ENCODE assay signal across 29 cellular contexts in genomic region chr5:86666981-86667380, GRCh38.
"Had no signal": no experiment of that assay in that cellular context is flagged by ENCODE, and none has a peak within 500 bp of the region (broad histone marks: within the 10 kb centered on the region; RNA-seq: fewer than 3 reads in every experiment).

No MANE protein-coding gene starts in this region.

- H3K4me1 Mint-ChIP-seq: activated CD4-positive, alpha-beta T cell treated with anti-CD3 and anti-CD28 coated beads, Interleukin-2, amount 10 ng/mL, durations not matched to agents 24 days and 14 days had no signal

- H3K36me3 Mint-ChIP-seq: activated CD4-positive, alpha-beta memory T cell treated with anti-CD3 and anti-CD28 coated beads for 36 hours; activated naive CD8-positive, alpha-beta T cell treated with anti-CD3 and anti-CD28 coated beads for 36 hours had no signal

- H3K27me3 ChIP-seq: adrenal gland, body of pancreas, colonic mucosa, esophagus squamous epithelium, heart right ventricle, left lung, tibial nerve had no signal

- H3K4me3 ChIP-seq: adrenal gland, body of pancreas, colonic mucosa, esophagus squamous epithelium, heart right ventricle, left lung, lower lobe of right lung, mucosa of descending colon, tibial nerve had no signal

- ATAC-seq: activated CD4-positive, CD25-positive, alpha-beta regulatory T cell treated with anti-CD3 and anti-CD28 coated beads, Interleukin-2, amount 50 U/mL, for 24 hours; body of pancreas; heart right ventricle; left lung; lower lobe of right lung; mucosa of descending colon; natural killer cell treated with Interleukin-12 subunit alpha and Interleukin-12 subunit beta and Interleukin-15 and Interleukin-18, amount 100 ng/mL, for 72 hours; right cardiac atrium had no signal

- H3K36me3 ChIP-seq: adrenal gland, colonic mucosa, esophagus squamous epithelium, heart right ventricle, left lung, lower lobe of right lung, tibial nerve had no signal

- H3K4me1 ChIP-seq: adrenal gland, body of pancreas, colonic mucosa, esophagus squamous epithelium, heart right ventricle, left lung, lower lobe of right lung, tibial nerve had no signal

- H3K27ac Mint-ChIP-seq: activated CD4-positive, alpha-beta memory T cell treated with anti-CD3 and anti-CD28 coated beads for 36 hours; activated CD4-positive, alpha-beta T cell treated with anti-CD3 and anti-CD28 coated beads, Interleukin-2, amount 10 ng/mL, durations not matched to agents 24 days and 14 days; activated naive CD4-positive, alpha-beta T cell treated with anti-CD3 and anti-CD28 coated beads for 36 hours; activated naive CD8-positive, alpha-beta T cell treated with anti-CD3 and anti-CD28 coated beads for 36 hours; activated T-helper 1 cell treated with anti-CD3 and anti-CD28 coated beads, Interleukin-12 subunit alpha, Interleukin-12 subunit beta, Interleukin-2, Interleukin-4 antibody, amounts not matched to agents 30 ng/mL and 10 ng/mL and 1 ng/mL, durations not matched to agents 14 hours and 24 hours and 36 hours; natural killer cell treated with Interleukin-12 subunit alpha and Interleukin-12 subunit beta and Interleukin-15 and Interleukin-18, amount 100 ng/mL, for 72 hours had no signal

- H3K9me3 ChIP-seq: body of pancreas, colonic mucosa, esophagus squamous epithelium, left lung, lower lobe of right lung, mucosa of descending colon, tibial nerve had no signal

- H3K4me3 Mint-ChIP-seq: activated CD4-positive, alpha-beta memory T cell treated with anti-CD3 and anti-CD28 coated beads for 36 hours; activated CD4-positive, alpha-beta T cell treated with anti-CD3 and anti-CD28 coated beads, Interleukin-2, amount 10 ng/mL, durations not matched to agents 24 days and 14 days; activated naive CD4-positive, alpha-beta T cell treated with anti-CD3 and anti-CD28 coated beads for 36 hours; activated naive CD8-positive, alpha-beta T cell treated with anti-CD3 and anti-CD28 coated beads for 36 hours; activated T-helper 1 cell treated with anti-CD3 and anti-CD28 coated beads, Interleukin-12 subunit alpha, Interleukin-12 subunit beta, Interleukin-2, Interleukin-4 antibody, amounts not matched to agents 30 ng/mL and 10 ng/mL and 1 ng/mL, durations not matched to agents 14 hours and 24 hours and 36 hours; natural killer cell treated with Interleukin-12 subunit alpha and Interleukin-12 subunit beta and Interleukin-15 and Interleukin-18, amount 100 ng/mL, for 72 hours had no signal

- DNase-seq: activated CD4-positive, alpha-beta memory T cell treated with anti-CD3 and anti-CD28 coated beads for 36 hours; activated CD4-positive, alpha-beta T cell treated with anti-CD3 and anti-CD28 coated beads, Interleukin-2, amount 10 ng/mL, durations not matched to agents 24 days and 14 days; activated CD8-positive, alpha-beta memory T cell treated with anti-CD3 and anti-CD28 coated beads, Interleukin-2, amount 50 U/mL, for 4 hours; activated effector memory CD4-positive, alpha-beta T cell treated with anti-CD3 and anti-CD28 coated beads, Interleukin-2, amount 50 U/mL, for 16 hours; activated naive CD4-positive, alpha-beta T cell treated with anti-CD3 and anti-CD28 coated beads for 36 hours; activated naive CD8-positive, alpha-beta T cell treated with anti-CD3 and anti-CD28 coated beads for 36 hours; activated T-cell treated with anti-CD3 and anti-CD28 coated beads, Interleukin-2, amount 50 U/mL, for 1 hour; adrenal gland; aorta; body of pancreas; colonic mucosa; effector CD8-positive, alpha-beta T cell; esophagus squamous epithelium; foreskin melanocyte; heart right ventricle; left lung; lower lobe of right lung; mucosa of descending colon; posterior cingulate gyrus; right cardiac atrium; stimulated activated CD4-positive, alpha-beta T cell treated with anti-CD3 and anti-CD28 coated beads, Interleukin-15, amount 100 ng/mL, for 24 hours; stimulated activated CD4-positive, alpha-beta T cell treated with anti-CD3 and anti-CD28 coated beads, Interleukin-2, amount 100 ng/mL, for 24 hours; stimulated activated naive CD4-positive, alpha-beta T cell had no signal

- H3K9me3 Mint-ChIP-seq: activated CD4-positive, alpha-beta memory T cell treated with anti-CD3 and anti-CD28 coated beads for 36 hours; activated CD4-positive, alpha-beta T cell treated with anti-CD3 and anti-CD28 coated beads, Interleukin-2, amount 10 ng/mL, durations not matched to agents 24 days and 14 days; activated naive CD4-positive, alpha-beta T cell treated with anti-CD3 and anti-CD28 coated beads for 36 hours; activated naive CD8-positive, alpha-beta T cell treated with anti-CD3 and anti-CD28 coated beads for 36 hours; activated T-helper 1 cell treated with anti-CD3 and anti-CD28 coated beads, Interleukin-12 subunit alpha, Interleukin-12 subunit beta, Interleukin-2, Interleukin-4 antibody, amounts not matched to agents 30 ng/mL and 10 ng/mL and 1 ng/mL, durations not matched to agents 14 hours and 24 hours and 36 hours had no signal

- H3K27ac ChIP-seq: adrenal gland, body of pancreas, colonic mucosa, epithelial cell of prostate, esophagus squamous epithelium, heart right ventricle, left lung, lower lobe of right lung, tibial nerve, VCaP had no signal
